In genomic region chr2:5230879-5231278, GRCh38 we compare ENCODE assay signal across 8 cellular contexts.
"Had no signal": no experiment of that assay in that cellular context is flagged by ENCODE, and none has a peak within 500 bp of the region (broad histone marks: within the 10 kb centered on the region; RNA-seq: fewer than 3 reads in every experiment).

No MANE protein-coding gene starts in this region.

- H2AFZ ChIP-seq: GM23248 had no signal

- DNase-seq: GM23248, GOT3, H9, HCEC 1CT, KBM-7 had no signal

- H3K4me3 ChIP-seq: GM23248 had no signal

- H3K9ac ChIP-seq: GM23248 had no signal

- FAIRE-seq: H54, HepG2 had no signal

- H3K27ac ChIP-seq: GM23248, HL-60 had no signal

- ATAC-seq: HepG2 had no signal
